10 cellular contexts compared by ENCODE assay signal in the genomic region with DNA sequence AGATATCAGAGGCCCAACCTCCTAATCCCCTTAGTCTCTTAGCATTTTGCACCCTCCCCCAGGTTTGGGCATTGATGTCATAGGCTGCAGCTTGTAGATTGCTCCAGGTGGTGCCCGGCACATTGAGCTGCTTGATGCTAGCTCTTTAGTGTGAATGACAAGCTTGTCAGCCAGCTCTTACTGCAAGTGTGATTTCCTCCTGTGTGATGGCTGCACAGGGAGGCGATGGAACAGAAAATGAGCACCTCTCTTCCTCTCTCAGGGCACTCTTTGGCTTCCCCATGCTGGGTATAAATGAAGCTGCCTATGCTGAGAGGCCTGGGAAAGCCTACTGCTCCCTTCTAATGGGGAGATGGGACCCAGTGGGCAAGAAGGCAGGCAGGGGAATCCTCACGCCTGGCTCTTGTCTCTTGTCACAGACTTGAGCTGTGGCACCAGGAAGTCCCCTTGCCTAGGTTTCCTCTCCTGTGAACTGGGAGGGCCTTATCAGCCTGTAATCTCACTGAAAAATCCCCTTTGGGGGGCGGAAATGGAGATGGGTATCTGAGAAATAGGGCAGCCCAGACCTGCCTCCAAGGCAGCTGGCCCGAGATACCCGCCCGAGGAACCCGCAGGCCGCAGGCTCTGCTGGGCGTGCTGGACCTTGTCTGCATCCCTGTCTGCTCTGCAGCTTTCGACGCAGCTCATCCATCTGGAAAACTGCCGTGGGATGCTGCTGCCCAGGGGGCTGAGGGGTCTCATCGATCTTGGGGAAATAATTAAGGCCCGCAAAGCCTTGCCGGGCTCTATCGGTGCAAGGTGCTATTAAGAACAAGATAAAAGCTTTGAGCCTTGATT.
DNase-seq lines count a peak whose midpoint lies in the region; ATAC-seq and TF ChIP-seq lines count a peak whose summit lies in the region.
"Had no signal": no experiment of that assay in that cellular context is flagged by ENCODE, and none has a peak within 500 bp of the region (broad histone marks: within the 10 kb centered on the region; RNA-seq: fewer than 3 reads in every experiment).

No MANE protein-coding gene starts in this region.

- peaks cover 6% of the 10 kb centered on the region; the same call in 1 of the 2 replicates for H3K4me1 ChIP-seq in OCI-LY3 (ENCODE audit: low read length)
- no peaks in the 10 kb centered on the region for H3K4me1 ChIP-seq in left ventricle myocardium inferior
- H3K4me1 ChIP-seq in testis, result no peaks in the 10 kb centered on the region

- DNase-seq in activated T-helper 1 cell treated with anti-CD3 and anti-CD28 coated beads, Interleukin-2, amount 50 U/mL, for 16 hours (ENCODE audit: low read depth in 1 of 2, low spot score in 1 of 2), result peak; percentile 5 to 18
- DNase-seq in stimulated activated CD4-positive, alpha-beta T cell treated with anti-CD3 and anti-CD28 coated beads, Interleukin-2, amount 100 ng/mL, for 48 hours, result peak; percentile 19 to 24
- DNase-seq in C1 segment of cervical spinal cord (lab: John Stamatoyannopoulos, UW) (no peak), left ventricle myocardium inferior (no peak), testis (no peak), KG1 (lab: John Stamatoyannopoulos, UW) (no peak)
- DNase-seq: HFFc6 had no signal

- no peak overlapping the region for H3K4me3 ChIP-seq in OCI-LY3 (ENCODE audit: low read length)
- no peak overlapping the region for H3K4me3 ChIP-seq in left ventricle myocardium inferior
- no peak overlapping the region for H3K4me3 ChIP-seq in testis

- H3K9me3 ChIP-seq in OCI-LY3 (ENCODE audit: insufficient read depth, low read length) (no peaks in the 10 kb centered on the region), left ventricle myocardium inferior (replicated peaks) (no peaks in the 10 kb centered on the region), testis (no peaks in the 10 kb centered on the region)

- H4K20me1 ChIP-seq in OCI-LY3 (ENCODE audit: insufficient read depth, low read length), result no peaks in the 10 kb centered on the region

- 0 out of 2 replicates have a peak overlapping the region, but pooled peaks have one; percentile 44 for H2AFZ ChIP-seq in OCI-LY3 (ENCODE audit: low read depth, low read length)

- TF ChIP-seq POLR2A in testis (IDR thresholded peaks at IDR 0.05), result no peak

- ATAC-seq in GM18511 (IDR thresholded peaks at IDR 0.05; ENCODE audit: unreplicated experiment), result peak; percentile 70

- intact Hi-C loops in left ventricle myocardium inferior (cut with micrococcal nuclease), result no loop called here
- intact Hi-C loops in testis (cut with DNase I; ENCODE audit: low total_unique reads), result no loop called here

- TF ChIP-seq CTCF in OCI-LY3 (IDR thresholded peaks at IDR 0.05; ENCODE audit: low read depth, low read length) (no peak), left ventricle myocardium inferior (IDR thresholded peaks at IDR 0.05; ENCODE audit: borderline replicate concordance) (no peak), testis (IDR thresholded peaks at IDR 0.05) (no peak)

- H3K9ac ChIP-seq in OCI-LY3 (ENCODE audit: low read length), result no peak overlapping the region

- no peaks in the 10 kb centered on the region for H3K36me3 ChIP-seq in OCI-LY3 (replicated peaks; ENCODE audit: low read depth, low read length)
- H3K36me3 ChIP-seq in left ventricle myocardium inferior, result no peaks in the 10 kb centered on the region
- no peaks in the 10 kb centered on the region for H3K36me3 ChIP-seq in testis (ENCODE audit: low read depth, missing control alignments)

- WGBS in testis, 2 donors, result 92 to 96% methylated on average over 5 to 17 of the region's 17 CpGs

- H3K27ac ChIP-seq in OCI-LY3 (ENCODE audit: low read length) (no peak overlapping the region), left ventricle myocardium inferior (replicated peaks) (no peak overlapping the region), testis (no peak overlapping the region)
- H3K27ac ChIP-seq: VCaP had no signal

- no peak overlapping the region for H3K4me2 ChIP-seq in OCI-LY3 (ENCODE audit: low read length)

- H3K27me3 ChIP-seq in OCI-LY3 (ENCODE audit: low read depth, low read length) (no peaks in the 10 kb centered on the region), left ventricle myocardium inferior (ENCODE audit: low read depth) (peaks cover 18% of the 10 kb centered on the region), testis (no peaks in the 10 kb centered on the region)

- H3K79me2 ChIP-seq in OCI-LY3 (ENCODE audit: low read length), result no peaks in the 10 kb centered on the region

Comparison
In these comparisons a context has a peak if more than half of its experiments do, and no peak if none do; other contexts are left out.
1. DNase-seq: peak in activated T-helper 1 cell treated with anti-CD3 and anti-CD28 coated beads, Interleukin-2, amount 50 U/mL, for 16 hours (2 of 2) and stimulated activated CD4-positive, alpha-beta T cell treated with anti-CD3 and anti-CD28 coated beads, Interleukin-2, amount 100 ng/mL, for 48 hours (2 of 2); none in C1 segment of cervical spinal cord (0 of 14), left ventricle myocardium inferior (single experiment), testis (single experiment) and KG1 (single experiment).